Comparison of ENCODE assay signal across 8 cellular contexts in the genomic region with DNA sequence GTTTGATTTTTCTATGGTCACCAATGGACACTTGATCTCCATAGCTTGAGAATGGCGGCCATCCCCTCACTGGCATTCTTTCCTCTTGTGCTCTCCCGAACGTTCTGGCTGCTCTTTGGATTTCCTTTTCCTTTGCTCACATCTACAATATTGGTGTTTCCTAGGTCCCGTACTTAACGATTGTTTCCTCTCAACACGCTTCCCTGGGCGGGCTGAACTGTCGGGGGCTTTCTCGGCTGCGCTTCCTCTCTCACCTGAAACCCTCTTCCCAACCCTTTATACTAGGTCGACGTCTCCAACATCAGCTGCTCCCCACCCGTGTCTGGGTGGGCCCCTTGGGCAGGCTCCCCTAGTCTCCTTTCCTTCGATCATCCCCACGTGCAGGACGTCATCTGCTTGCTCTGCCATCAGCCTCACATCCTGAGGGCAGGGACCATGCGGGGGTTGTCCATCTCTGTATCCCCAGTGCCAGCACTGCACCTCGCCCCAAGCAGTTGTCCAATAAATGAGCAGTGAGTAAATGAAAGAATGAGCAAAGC. TPM values are rescaled to one million over a fixed set of nuclear protein-coding genes. Genes with fewer than 3 reads are reported as not detected.
DNase-seq lines count a peak whose midpoint lies in the region; ATAC-seq and TF ChIP-seq lines count a peak whose summit lies in the region.

No MANE protein-coding gene starts in this region.

- H3K27me3 Mint-ChIP-seq in activated naive CD8-positive, alpha-beta T cell treated with anti-CD3 and anti-CD28 coated beads for 36 hours = peaks cover 3% of the 10 kb centered on the region

- peaks cover 13% of the 10 kb centered on the region for H3K36me3 Mint-ChIP-seq in activated naive CD8-positive, alpha-beta T cell treated with anti-CD3 and anti-CD28 coated beads for 36 hours

- TF ChIP-seq POLR2A in heart left ventricle (IDR thresholded peaks at IDR 0.05) = no peak
- no peak for TF ChIP-seq POLR2A in tibial nerve (IDR thresholded peaks at IDR 0.05)

- H3K27ac ChIP-seq in heart left ventricle (peak overlapping the region; percentile 81 to 92 (median 89)), layer of hippocampus (ENCODE audit: low read depth, low read length) (peak overlapping the region; percentile 85), tibial nerve (peak overlapping the region in 3 of 4 donors; percentile 73 to 88 (median 83))

- H3K9me3 ChIP-seq in heart left ventricle (no peaks in the 10 kb centered on the region), tibial nerve (no peaks in the 10 kb centered on the region)

- H3K4me1 ChIP-seq in heart left ventricle = peaks cover 0 to 30% (median 18%) of the 10 kb centered on the region in 12 donors
- peaks cover 0 to 36% (median 9%) of the 10 kb centered on the region in 4 donors for H3K4me1 ChIP-seq in tibial nerve

- H3K36me3 ChIP-seq in heart left ventricle (no peaks in the 10 kb centered on the region), tibial nerve (no peaks in the 10 kb centered on the region)

- WGBS in heart left ventricle, 4 donors = 44 to 53% (median 50%) methylated on average over 18 of the region's 18 CpGs
- WGBS in tibial nerve, 2 donors = 59 to 65% methylated on average over 18 of the region's 18 CpGs

- peak overlapping the region; percentile 90 for H3K4me3 Mint-ChIP-seq in activated naive CD8-positive, alpha-beta T cell treated with anti-CD3 and anti-CD28 coated beads for 36 hours

- intact Hi-C loops in heart left ventricle (cut with DNase I) = no loop called here
- intact Hi-C loops in Right ventricle myocardium superior (cut with DNase I) = no loop called here

- DNase-seq in heart left ventricle (no peak), Right ventricle myocardium superior (no peak), tibial nerve (ENCODE audit: low spot score in 2 of 2) (no peak), CD1c-positive myeloid dendritic cell (ENCODE audit: extremely low spot score) (no peak), GM19238 (ENCODE audit: insufficient read length, low spot score) (no peak), NCI-H69 (lab: John Stamatoyannopoulos, UW) (no peak)
- no peak for DNase-seq in activated naive CD8-positive, alpha-beta T cell treated with anti-CD3 and anti-CD28 coated beads for 36 hours

- H3K27ac Mint-ChIP-seq in activated naive CD8-positive, alpha-beta T cell treated with anti-CD3 and anti-CD28 coated beads for 36 hours = peak overlapping the region; percentile 93

- peaks cover 29% of the 10 kb centered on the region for H3K4me1 Mint-ChIP-seq in activated naive CD8-positive, alpha-beta T cell treated with anti-CD3 and anti-CD28 coated beads for 36 hours

- H3K9me3 Mint-ChIP-seq in activated naive CD8-positive, alpha-beta T cell treated with anti-CD3 and anti-CD28 coated beads for 36 hours = no peaks in the 10 kb centered on the region

- H3K4me3 ChIP-seq in heart left ventricle (peak overlapping the region; percentile 50 to 98 (median 80)), tibial nerve (peak overlapping the region; percentile 73 to 90 (median 76))

- H3K27me3 ChIP-seq in heart left ventricle = no peaks in the 10 kb centered on the region
- no peaks in the 10 kb centered on the region for H3K27me3 ChIP-seq in layer of hippocampus (ENCODE audit: control insufficient read depth, insufficient read depth, low read length)
- no peaks in the 10 kb centered on the region for H3K27me3 ChIP-seq in tibial nerve

- TF ChIP-seq CTCF in heart left ventricle (IDR thresholded peaks at IDR 0.05) = no peak
- TF ChIP-seq CTCF in tibial nerve (IDR thresholded peaks at IDR 0.05) = no peak

- no peak for TF ChIP-seq EP300 in tibial nerve (IDR thresholded peaks at IDR 0.05)

- peak in 2 of 4 donors; percentile 15 to 36 for ATAC-seq in heart left ventricle
- no peak for ATAC-seq in Right ventricle myocardium superior (ENCODE audit: poor library complexity)

RNA-seq across cellular contexts. Expression of a gene that starts 0.6 kb away (rescaled TPM):
- total RNA-seq in heart left ventricle = 10 to 100 TPM; 14.9 to 27.3 (median 22.4) TPM
- 10 to 100 TPM; 12.4 to 12.9 TPM for polyA plus RNA-seq in heart left ventricle
- total RNA-seq in Right ventricle myocardium superior = 17.6 TPM
- total RNA-seq in activated naive CD8-positive, alpha-beta T cell treated with anti-CD3 and anti-CD28 coated beads for 36 hours = 10 to 100 TPM; 25.7 to 30.9 TPM
- total RNA-seq in tibial nerve = 10 to 100 TPM; 52.8 to 74.9 (median 61.8) TPM

RNA-seq across cellular contexts. Expression of a gene that starts 34.7 kb away (rescaled TPM):
- 1 to 10 TPM in 4 of 9 donors, under 1 TPM in 3, not detected in 2; 0.42 to 7.0 (median 1.3) TPM for total RNA-seq in heart left ventricle
- 1 to 10 TPM; 2.7 to 3.9 TPM for polyA plus RNA-seq in heart left ventricle
- 7.7 TPM for total RNA-seq in Right ventricle myocardium superior
- total RNA-seq in activated naive CD8-positive, alpha-beta T cell treated with anti-CD3 and anti-CD28 coated beads for 36 hours = 1 to 10 TPM in 1 of 2 experiments, under 1 TPM in 1; 0.48 to 1.1 TPM
- total RNA-seq in tibial nerve = not detected
